14 cellular contexts compared by ENCODE assay signal in the genomic region with DNA sequence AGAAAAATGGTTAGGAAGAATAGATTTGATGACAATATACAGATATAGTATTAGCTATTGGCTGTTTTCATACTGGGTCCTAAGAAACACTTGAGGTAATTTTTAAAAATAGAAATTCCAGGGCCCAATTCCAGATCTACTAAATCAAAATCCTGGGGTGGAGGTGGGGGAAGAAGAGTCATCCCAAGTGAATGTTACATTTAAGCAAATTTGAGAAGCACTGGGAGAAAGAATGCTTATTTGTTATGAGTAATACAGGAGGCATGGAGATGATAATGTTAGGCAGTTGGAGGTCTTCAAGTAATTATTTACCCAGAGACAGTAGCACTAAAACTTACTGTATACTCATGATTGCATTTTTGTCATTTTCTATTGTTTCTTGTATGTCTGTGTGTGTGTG.
A peak's percentile ranks its signal among the peaks of the same experiment; 100 is the strongest.
DNase-seq lines count a peak whose midpoint lies in the region; TF ChIP-seq lines count a peak whose summit lies in the region.
"Had no signal": no experiment of that assay in that cellular context is flagged by ENCODE, and none has a peak within 500 bp of the region (broad histone marks: within the 10 kb centered on the region; RNA-seq: fewer than 3 reads in every experiment).

No MANE protein-coding gene starts in this region.

- H3K4ac ChIP-seq in mesendoderm (ENCODE audit: low read depth, low read length): no peak overlapping the region

- no peak overlapping the region for H3K23ac ChIP-seq in mesendoderm (ENCODE audit: low read length)

- TF ChIP-seq CTCF in choroid plexus epithelial cell (conservative IDR thresholded peaks at IDR 0.05; ENCODE audit: low read depth, low read length) (no peak), thyroid gland (IDR thresholded peaks at IDR 0.05) (no peak)

- intact Hi-C loops in head of caudate nucleus (cut with DNase I): no loop called here
- intact Hi-C loops in thyroid gland (cut with DNase I): no loop called here

- no peak overlapping the region for H4K5ac ChIP-seq in mesendoderm (ENCODE audit: low read length)

- H3K4me3 ChIP-seq in choroid plexus epithelial cell (ENCODE audit: low read depth, low read length) (no peak overlapping the region), mesendoderm (ENCODE audit: low read length) (no peak overlapping the region), thyroid gland (replicated peaks in 1 of 3) (no peak overlapping the region)
- H3K4me3 ChIP-seq: heart left ventricle had no signal

- H3K79me2 ChIP-seq in mesendoderm (ENCODE audit: control insufficient read depth, insufficient read depth, low read length): no peaks in the 10 kb centered on the region

- H2BK120ac ChIP-seq in mesendoderm (ENCODE audit: low read depth, low read length): no peak overlapping the region

- H3K27ac ChIP-seq in mesendoderm (ENCODE audit: low read depth, low read length) (no peak overlapping the region), thyroid gland (no peak overlapping the region)

- H3K36me3 ChIP-seq in mesendoderm (ENCODE audit: control insufficient read depth, insufficient read depth, low read length) (no peaks in the 10 kb centered on the region), thyroid gland (no peaks in the 10 kb centered on the region)
- H3K36me3 ChIP-seq: heart left ventricle had no signal

- H3K18ac ChIP-seq in mesendoderm (ENCODE audit: low read length): no peak overlapping the region

- H3K9me3 ChIP-seq in thyroid gland: no peaks in the 10 kb centered on the region

- no peak overlapping the region for H3K9ac ChIP-seq in mesendoderm (ENCODE audit: low read length)

- H3K4me1 ChIP-seq in mesendoderm (ENCODE audit: control insufficient read depth, low read depth, low read length) (no peaks in the 10 kb centered on the region), thyroid gland (peaks cover 21 to 22% of the 10 kb centered on the region in 2 donors)

- H2BK15ac ChIP-seq in mesendoderm (replicated peaks; ENCODE audit: low read depth): no peak overlapping the region

- no peak overlapping the region for H2AK5ac ChIP-seq in mesendoderm (ENCODE audit: low read length)

- TF ChIP-seq POLR2A in thyroid gland (IDR thresholded peaks at IDR 0.05): no peak

- H3K4me2 ChIP-seq in mesendoderm (ENCODE audit: low read length): no peak overlapping the region

- H4K8ac ChIP-seq in mesendoderm (ENCODE audit: low read depth, low read length): no peak overlapping the region

- peak; percentile 52 for DNase-seq in AG08396 (ENCODE audit: low spot score)
- peak; percentile 97 for DNase-seq in M059J (ENCODE audit: low read depth)
- peak; percentile 91 for DNase-seq in choroid plexus epithelial cell (ENCODE audit: low read depth)
- DNase-seq in mesendoderm: peak; percentile 59
- DNase-seq in hippocampal formation (lab: John Stamatoyannopoulos, UW): no peak
- no peak for DNase-seq in head of caudate nucleus
- DNase-seq in thyroid gland: no peak
- no peak for DNase-seq in NCI-H1092 (lab: John Stamatoyannopoulos, UW)
- DNase-seq: activated T-cell treated with anti-CD3 and anti-CD28 coated beads, Interleukin-2, amount 50 U/mL, for 72 hours; cerebellar nuclear complex; GOT3; heart left ventricle; NCI-H510A; SHP77 had no signal

- H3K79me1 ChIP-seq in mesendoderm (ENCODE audit: low read length): no peaks in the 10 kb centered on the region

- H3K27me3 ChIP-seq in mesendoderm (ENCODE audit: insufficient read depth, low read length, poor library complexity) (no peaks in the 10 kb centered on the region), thyroid gland (no peaks in the 10 kb centered on the region)
- H3K27me3 ChIP-seq: heart left ventricle had no signal

- no peak overlapping the region for H2BK5ac ChIP-seq in mesendoderm (ENCODE audit: low read length)

- H3K56ac ChIP-seq in mesendoderm (ENCODE audit: low read length): no peak overlapping the region

Comparison
In these comparisons a context has a peak if more than half of its experiments do, and no peak if none do; other contexts are left out.
1. DNase-seq: peak in AG08396 (single experiment), M059J (single experiment), choroid plexus epithelial cell (single experiment) and mesendoderm (single experiment); none in hippocampal formation (0 of 2), head of caudate nucleus (0 of 42), thyroid gland (0 of 2) and NCI-H1092 (single experiment).